Comparison of ENCODE assay signal across 16 cellular contexts in the genomic region with DNA sequence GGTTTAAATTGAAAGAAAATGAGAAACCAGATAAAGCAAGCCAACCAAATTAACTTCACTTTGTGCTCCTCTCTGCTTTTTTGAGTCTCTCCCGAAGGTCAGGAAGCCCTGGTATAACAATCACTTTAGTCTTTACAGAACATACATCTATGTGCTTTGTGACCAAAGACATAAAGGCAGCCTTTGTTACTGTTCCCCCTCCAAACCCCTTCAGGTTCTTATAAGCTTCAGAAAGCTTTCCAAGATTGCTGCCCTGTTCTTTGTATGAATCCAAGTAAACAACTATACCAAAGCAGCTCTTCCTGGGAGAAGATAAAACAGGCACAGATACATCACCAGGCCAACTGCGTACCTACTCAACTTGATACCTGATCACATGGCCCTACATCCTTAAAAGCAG. TPM values are rescaled to one million over a fixed set of nuclear protein-coding genes. Genes with fewer than 3 reads are reported as not detected.
DNase-seq lines count a peak whose midpoint lies in the region; ATAC-seq, FAIRE-seq and TF ChIP-seq lines count a peak whose summit lies in the region.
"Had no signal": no experiment of that assay in that cellular context is flagged by ENCODE, and none has a peak within 500 bp of the region (broad histone marks: within the 10 kb centered on the region; RNA-seq: fewer than 3 reads in every experiment).

No MANE protein-coding gene starts in this region.

- CTCF ChIA-PET in Panc1 (lab: Charles Lee) = no interaction called here

- TSS peak; percentile 3 for BruUV-seq in Panc1 (replicated peaks; lab: Mats Ljungman, UMichigan)

- POLR2A ChIA-PET in Panc1 (lab: Charles Lee) = no interaction called here

- no peak overlapping the region for H3K27ac ChIP-seq in Panc1 (ENCODE audit: low read length)
- H3K27ac ChIP-seq: BLaER1 treated with 17β-estradiol and CSF1 and Interleukin-3, amounts not matched to agents 10 nM and 100 nM had no signal

- no peaks in the 10 kb centered on the region for H3K9me3 ChIP-seq in Panc1 (ENCODE audit: control insufficient read depth, insufficient read depth, low read depth, low read length)
- H3K9me3 ChIP-seq: BLaER1 treated with 17β-estradiol and CSF1 and Interleukin-3, amounts not matched to agents 10 nM and 100 nM had no signal

- peaks cover 2% of the 10 kb centered on the region for H3K27me3 Mint-ChIP-seq in glutamatergic neuron (ENCODE audit: unreplicated experiment)
- H3K27me3 Mint-ChIP-seq: B cell, IgD-negative memory B cell had no signal

- peak; percentile 58 for DNase-seq in COLO829 (ENCODE audit: low spot score)
- DNase-seq in GM12892 (ENCODE audit: insufficient read length) = no peak
- no peak for DNase-seq in Panc1 (ENCODE audit: low read depth, low spot score)
- no peak for DNase-seq in glutamatergic neuron
- DNase-seq in NCI-H1105 treated with DMSO at 0.1 percent for 48 hours (lab: John Stamatoyannopoulos, UW) = no peak
- DNase-seq in SW480 (ENCODE audit: low spot score) = no peak
- DNase-seq in dermis blood vessel endothelial cell = no peak
- DNase-seq: CD8-positive, alpha-beta T cell; COR-L47; GOT3; H9 had no signal

- no peaks in the 10 kb centered on the region for H3K27me3 ChIP-seq in Panc1 (ENCODE audit: control insufficient read depth, insufficient read depth, low read length)

- no peak for TF ChIP-seq POLR2A in GM12892 (IDR thresholded peaks at IDR 0.05; ENCODE audit: low read depth, low read length)

- H3K4me1 ChIP-seq in Panc1 (ENCODE audit: control insufficient read depth, insufficient read depth, low read length) = no peaks in the 10 kb centered on the region
- H3K4me1 ChIP-seq: BLaER1 treated with 17β-estradiol and CSF1 and Interleukin-3, amounts not matched to agents 10 nM and 100 nM had no signal

- peak; percentile 24 for FAIRE-seq in GM12892 (lab: Jason Lieb, UNC)
- FAIRE-seq: G401.6, HTR-8/SVneo had no signal

- in situ Hi-C loops in Panc1 (cut with HindIII; ENCODE audit: low pct_unique_long_range_greater_than_20kb, low sequenced_read_pairs) = no loop called here

- H3K4me3 ChIP-seq in Panc1 (ENCODE audit: low read depth in 2 of 2, low read length in 2 of 2) = no peak overlapping the region
- H3K4me3 ChIP-seq: BLaER1 treated with 17β-estradiol and CSF1 and Interleukin-3, amounts not matched to agents 10 nM and 100 nM had no signal

- ATAC-seq in Panc1 = no peak
- ATAC-seq: CD8-positive, alpha-beta T cell had no signal

- TF ChIP-seq CTCF in Panc1 (IDR thresholded peaks at IDR 0.05) = no peak
- no peak for TF ChIP-seq CTCF in glutamatergic neuron (IDR thresholded peaks at IDR 0.05; ENCODE audit: partially characterized antibody, unreplicated experiment)

- no peaks in the 10 kb centered on the region for H3K36me3 Mint-ChIP-seq in glutamatergic neuron (ENCODE audit: unreplicated experiment)

- peak overlapping the region; percentile 22 for H3K27ac Mint-ChIP-seq in glutamatergic neuron (ENCODE audit: unreplicated experiment)
- H3K27ac Mint-ChIP-seq: B cell; CD8-positive, alpha-beta T cell; H9; IgD-negative memory B cell had no signal

- intact Hi-C loops in Panc1 (cut with micrococcal nuclease; ENCODE audit: unreplicated experiment) = no loop called here

- H3K36me3 ChIP-seq in Panc1 (ENCODE audit: control insufficient read depth, insufficient read depth, low read length) = peaks cover 7% of the 10 kb centered on the region

- no peaks in the 10 kb centered on the region for H3K4me1 Mint-ChIP-seq in glutamatergic neuron (ENCODE audit: low read depth, unreplicated experiment)
- H3K4me1 Mint-ChIP-seq: H9, IgD-negative memory B cell had no signal

- H3K9me3 Mint-ChIP-seq in glutamatergic neuron (ENCODE audit: unreplicated experiment) = no peaks in the 10 kb centered on the region
- H3K9me3 Mint-ChIP-seq: CD8-positive, alpha-beta T cell; IgD-negative memory B cell had no signal

- no peak overlapping the region for H3K4me3 Mint-ChIP-seq in glutamatergic neuron (ENCODE audit: unreplicated experiment)
- H3K4me3 Mint-ChIP-seq: B cell; CD8-positive, alpha-beta T cell; H9; IgD-negative memory B cell had no signal

RNA-seq across cellular contexts. Expression of gene RLIM, which starts 28.7 kb away (rescaled TPM):
- polyA plus RNA-seq in GM12892 (2012; ENCODE audit: missing spikeins) = 11.3 TPM
- total RNA-seq in Panc1 (2021; ENCODE audit: unreplicated experiment) (50.6 TPM), glutamatergic neuron (ENCODE audit: unreplicated experiment) (59.4 TPM), dermis blood vessel endothelial cell (55.5 and 62.5 TPM in 2 replicates)
- polyA plus RNA-seq in Panc1 (2012; ENCODE audit: insufficient read length) = 12.3 TPM
